ENCODE assay signal across 13 cellular contexts in genomic region chr2:1715184-1716012, GRCh38. TPM values are rescaled to one million over a fixed set of nuclear protein-coding genes. Genes with fewer than 3 reads are reported as not detected.
DNase-seq lines count a peak whose midpoint lies in the region; ATAC-seq and TF ChIP-seq lines count a peak whose summit lies in the region.
"Had no signal": no experiment of that assay in that cellular context is flagged by ENCODE, and none has a peak within 500 bp of the region (broad histone marks: within the 10 kb centered on the region; RNA-seq: fewer than 3 reads in every experiment).

No MANE protein-coding gene starts in this region.

- peaks cover 2% of the 10 kb centered on the region for H3K27me3 Mint-ChIP-seq in activated naive CD8-positive, alpha-beta T cell treated with anti-CD3 and anti-CD28 coated beads, Interleukin-2, amount 50 U/mL, for 24 hours

- H3K27ac ChIP-seq in BLaER1 treated with 17β-estradiol and CSF1 and Interleukin-3, amounts not matched to agents 10 nM and 100 nM = peak overlapping the region; percentile 30 to 96 (median 78); a peak in 21 of 22 replicates
- H3K27ac ChIP-seq: brain microvascular endothelial cell had no signal

- H3K36me3 ChIP-seq in BLaER1 treated with 17β-estradiol and CSF1 and Interleukin-3, amounts not matched to agents 10 nM and 100 nM = peaks cover 0 to 12% (median 0%) of the 10 kb centered on the region in 11 experiments; a peak in 5 of 22 replicates
- H3K36me3 ChIP-seq: brain microvascular endothelial cell had no signal

- no peak overlapping the region for H3K27ac Mint-ChIP-seq in activated naive CD8-positive, alpha-beta T cell treated with anti-CD3 and anti-CD28 coated beads, Interleukin-2, amount 50 U/mL, for 24 hours
- H3K27ac Mint-ChIP-seq: stimulated activated naive B cell treated with anti-CD40 and anti-IgM and Interleukin-4, amounts not matched to agents 10 μg/mL and 1 μg/mL and 100 μg/mL, for 72 hours had no signal

- peak overlapping the region; percentile 38 to 80 (median 70); a peak in 21 of 22 replicates for H3K9ac ChIP-seq in BLaER1 treated with 17β-estradiol and CSF1 and Interleukin-3, amounts not matched to agents 10 nM and 100 nM

- ATAC-seq in GM18873 (IDR thresholded peaks at IDR 0.05; ENCODE audit: low FRiP score, unreplicated experiment) (no peak), HG03565 (IDR thresholded peaks at IDR 0.05; ENCODE audit: unreplicated experiment) (no peak)
- ATAC-seq in activated naive CD8-positive, alpha-beta T cell treated with anti-CD3 and anti-CD28 coated beads, Interleukin-2, amount 50 U/mL, for 24 hours = no peak
- ATAC-seq: stimulated activated naive B cell treated with anti-CD40 and anti-IgM and Interleukin-4, amounts not matched to agents 10 μg/mL and 1 μg/mL and 100 μg/mL, for 72 hours had no signal

- H3K4me3 ChIP-seq in BLaER1 treated with 17β-estradiol and CSF1 and Interleukin-3, amounts not matched to agents 10 nM and 100 nM = peak overlapping the region in 8 of 10 experiments; percentile 11 to 56 (median 43); a peak in 14 of 20 replicates
- H3K4me3 ChIP-seq in foreskin fibroblast (ENCODE audit: low read depth in 1 of 2, low read length in 2 of 2) = no peak overlapping the region
- H3K4me3 ChIP-seq: mucosa of descending colon had no signal

- no peaks in the 10 kb centered on the region for H3K9me3 ChIP-seq in BLaER1 treated with 17β-estradiol and CSF1 and Interleukin-3, amounts not matched to agents 10 nM and 100 nM (replicated peaks in 1 of 11)
- H3K9me3 ChIP-seq: mucosa of descending colon had no signal

- H3K4me3 Mint-ChIP-seq in activated naive CD8-positive, alpha-beta T cell treated with anti-CD3 and anti-CD28 coated beads, Interleukin-2, amount 50 U/mL, for 24 hours = no peak overlapping the region
- H3K4me3 Mint-ChIP-seq: stimulated activated naive B cell treated with anti-CD40 and anti-IgM and Interleukin-4, amounts not matched to agents 10 μg/mL and 1 μg/mL and 100 μg/mL, for 72 hours had no signal

- no peaks in the 10 kb centered on the region for H3K4me1 Mint-ChIP-seq in activated naive CD8-positive, alpha-beta T cell treated with anti-CD3 and anti-CD28 coated beads, Interleukin-2, amount 50 U/mL, for 24 hours

- TF ChIP-seq CTCF in foreskin fibroblast (IDR thresholded peaks at IDR 0.05; ENCODE audit: low read depth, low read length) = no peak

- no peaks in the 10 kb centered on the region for H3K36me3 Mint-ChIP-seq in activated naive CD8-positive, alpha-beta T cell treated with anti-CD3 and anti-CD28 coated beads, Interleukin-2, amount 50 U/mL, for 24 hours (ENCODE audit: low read depth)

- peaks cover 68 to 97% (median 96%) of the 10 kb centered on the region in 10 experiments for H3K4me1 ChIP-seq in BLaER1 treated with 17β-estradiol and CSF1 and Interleukin-3, amounts not matched to agents 10 nM and 100 nM

- H4K20me1 ChIP-seq in BLaER1 treated with 17β-estradiol and CSF1 and Interleukin-3, amounts not matched to agents 10 nM and 100 nM = peaks cover 0 to 93% (median 75%) of the 10 kb centered on the region in 11 experiments; a peak in 21 of 22 replicates

- peak overlapping the region; percentile 75 to 100 (median 94) for H3K4me2 ChIP-seq in BLaER1 treated with 17β-estradiol and CSF1 and Interleukin-3, amounts not matched to agents 10 nM and 100 nM

- no peaks in the 10 kb centered on the region; a peak in 1 of 22 replicates for H3K27me3 ChIP-seq in BLaER1 treated with 17β-estradiol and CSF1 and Interleukin-3, amounts not matched to agents 10 nM and 100 nM
- H3K27me3 ChIP-seq: brain microvascular endothelial cell had no signal

- peaks cover 8% of the 10 kb centered on the region for H3K9me3 Mint-ChIP-seq in activated naive CD8-positive, alpha-beta T cell treated with anti-CD3 and anti-CD28 coated beads, Interleukin-2, amount 50 U/mL, for 24 hours

- DNase-seq in RPMI7951 (ENCODE audit: low read depth) = peak; percentile 65
- DNase-seq in foreskin fibroblast = peak; percentile 62 to 88
- peak; percentile 48 for DNase-seq in pulmonary artery endothelial cell (ENCODE audit: low read depth, low spot score)
- DNase-seq in NCI-H1436 (lab: John Stamatoyannopoulos, UW) = no peak
- DNase-seq in activated naive CD8-positive, alpha-beta T cell treated with anti-CD3 and anti-CD28 coated beads, Interleukin-2, amount 50 U/mL, for 24 hours = no peak
- DNase-seq: activated T-cell treated with anti-CD3 and anti-CD28 coated beads, Interleukin-2, amount 50 U/mL, for 1 hour; brain microvascular endothelial cell; mucosa of descending colon; stimulated activated naive B cell treated with anti-CD40 and anti-IgM and Interleukin-4, amounts not matched to agents 10 μg/mL and 1 μg/mL and 100 μg/mL, for 72 hours had no signal

RNA-seq across cellular contexts. Expression of gene PXDN, which starts 28.9 kb away (rescaled TPM):
- 272 and 304 TPM in 2 replicates for total RNA-seq in RPMI7951 (2014; rRNA removed; shearing (Covaris generic))
- total RNA-seq in pulmonary artery endothelial cell = 249 and 307 TPM in 2 replicates
- total RNA-seq: OCI-LY7 had no signal

Comparison
In these comparisons a context has a peak if more than half of its experiments do, and no peak if none do; other contexts are left out.
1. H3K4me3 ChIP-seq: peak in BLaER1 treated with 17β-estradiol and CSF1 and Interleukin-3, amounts not matched to agents 10 nM and 100 nM (8 of 10); none in foreskin fibroblast (0 of 2).
2. DNase-seq: peak in RPMI7951 (single experiment), foreskin fibroblast (2 of 2) and pulmonary artery endothelial cell (single experiment); none in NCI-H1436 (single experiment) and activated naive CD8-positive, alpha-beta T cell treated with anti-CD3 and anti-CD28 coated beads, Interleukin-2, amount 50 U/mL, for 24 hours (single experiment).